ENCODE assay signal across 35 cellular contexts in genomic region chr3:56952846-56953245, GRCh38.
"Had no signal": no experiment of that assay in that cellular context is flagged by ENCODE, and none has a peak within 500 bp of the region (broad histone marks: within the 10 kb centered on the region; RNA-seq: fewer than 3 reads in every experiment).

No MANE protein-coding gene starts in this region.

- ATAC-seq: activated CD8-positive, alpha-beta T cell treated with anti-CD3 and anti-CD28 coated beads for 36 hours; activated naive CD4-positive, alpha-beta T cell treated with anti-CD3 and anti-CD28 coated beads, Interleukin-2, amount 50 U/mL, for 72 hours; activated T-cell treated with anti-CD3 and anti-CD28 coated beads, Interleukin-2, amount 50 U/mL, for 4 hours; activated T-cell treated with anti-CD3 and anti-CD28 coated beads, Interleukin-2, amount 50 U/mL, for 72 hours; activated T-helper 17 cell treated with anti-CD3 and anti-CD28 coated beads, Interleukin-2, amount 50 U/mL, for 72 hours; body of pancreas had no signal

- H3K4me3 ChIP-seq: adrenal gland, body of pancreas, breast epithelium had no signal

- H3K36me3 ChIP-seq: adrenal gland, brain microvascular endothelial cell, breast epithelium had no signal

- DNase-seq: activated B cell treated with CpG ODN at 0.5 μM for 24 hours; activated CD4-positive, alpha-beta memory T cell treated with anti-CD3 and anti-CD28 coated beads for 36 hours; activated CD4-positive, alpha-beta T cell treated with anti-CD3 and anti-CD28 coated beads for 4 hours; activated CD4-positive, alpha-beta T cell treated with anti-CD3 and anti-CD28 coated beads, Interleukin-2, amount 10 ng/mL, durations not matched to agents 24 days and 14 days; activated CD4-positive, alpha-beta T cell treated with anti-CD3 and anti-CD28 coated beads, Interleukin-2, amount 50 U/mL, for 1 hour; activated CD4-positive, alpha-beta T cell treated with anti-CD3 and anti-CD28 coated beads, Interleukin-2, amount 50 U/mL, for 4 hours; activated CD4-positive, CD25-positive, alpha-beta regulatory T cell treated with anti-CD3 and anti-CD28 coated beads, Interleukin-2, amount 50 U/mL, for 72 hours; activated CD8-positive, alpha-beta memory T cell treated with anti-CD3 and anti-CD28 coated beads, Interleukin-2, amount 50 U/mL, for 4 hours; activated CD8-positive, alpha-beta T cell treated with anti-CD3 and anti-CD28 coated beads for 36 hours; activated effector memory CD4-positive, alpha-beta T cell treated with anti-CD3 and anti-CD28 coated beads, Interleukin-2, amount 50 U/mL, for 16 hours; activated gamma-delta T cell treated with Interleukin-2 at 50 U/mL for 16 hours; activated naive CD4-positive, alpha-beta T cell; activated naive CD4-positive, alpha-beta T cell treated with anti-CD3 and anti-CD28 coated beads for 36 hours; activated naive CD4-positive, alpha-beta T cell treated with anti-CD3 and anti-CD28 coated beads, Interleukin-2, amount 50 U/mL, for 16 hours; activated naive CD8-positive, alpha-beta T cell treated with anti-CD3 and anti-CD28 coated beads for 36 hours; activated T-cell treated with anti-CD3 and anti-CD28 coated beads for 4 hours; activated T-cell treated with anti-CD3 and anti-CD28 coated beads, Interleukin-2, amount 50 U/mL, for 1 hour; activated T-cell treated with anti-CD3 and anti-CD28 coated beads, Interleukin-2, amount 50 U/mL, for 4 hours; activated T-cell treated with anti-CD3 and anti-CD28 coated beads, Interleukin-2, amount 50 U/mL, for 72 hours; adrenal gland; amniotic stem cell; aorta; body of pancreas; brain microvascular endothelial cell; central memory CD4-positive, alpha-beta T cell; SW 1271; T-helper 1 cell; T-helper 2 cell; T-helper 9 cell had no signal

- H3K9me3 ChIP-seq: adrenal gland, body of pancreas, breast epithelium had no signal

- H3K4me1 ChIP-seq: body of pancreas, breast epithelium had no signal

- H3K27me3 ChIP-seq: adrenal gland, body of pancreas, brain microvascular endothelial cell, breast epithelium had no signal

- H3K27ac ChIP-seq: adrenal gland, body of pancreas, brain microvascular endothelial cell, breast epithelium, VCaP had no signal

- FAIRE-seq: astrocyte, TTC549 had no signal
